In genomic region chr2:43192039-43192438, GRCh38 we compare ENCODE assay signal across 11 cellular contexts. TPM values are rescaled to one million over a fixed set of nuclear protein-coding genes. Genes with fewer than 3 reads are reported as not detected.
DNase-seq lines count a peak whose midpoint lies in the region; ATAC-seq, FAIRE-seq and TF ChIP-seq lines count a peak whose summit lies in the region.
"Had no signal": no experiment of that assay in that cellular context is flagged by ENCODE, and none has a peak within 500 bp of the region (broad histone marks: within the 10 kb centered on the region; RNA-seq: fewer than 3 reads in every experiment).

No MANE protein-coding gene starts in this region.

- no peaks in the 10 kb centered on the region for H3K9me3 Mint-ChIP-seq in activated CD4-positive, alpha-beta T cell treated with anti-CD3 and anti-CD28 coated beads for 36 hours (ENCODE audit: low read depth)
- H3K9me3 Mint-ChIP-seq in nephron progenitor cell, result no peaks in the 10 kb centered on the region

- peak; percentile 71 for DNase-seq in activated CD4-positive, alpha-beta T cell treated with anti-CD3 and anti-CD28 coated beads for 36 hours
- no peak for DNase-seq in activated CD4-positive, alpha-beta T cell treated with anti-CD3 and anti-CD28 coated beads for 4 hours
- peak; percentile 21 for DNase-seq in LHCN-M2 (ENCODE audit: low read depth)
- no peak for DNase-seq in GM12878 (ENCODE audit: low read depth, low spot score)
- no peak for DNase-seq in nephron progenitor cell
- DNase-seq in middle frontal gyrus (ENCODE audit: extremely low spot score, low spot score), result no peak
- DNase-seq in HuH-7 (ENCODE audit: low spot score), result no peak
- DNase-seq: esophagus squamous epithelium, MG63, upper lobe of left lung had no signal

- TF ChIP-seq POLR2A in GM12878 (IDR thresholded peaks at IDR 0.05; ENCODE audit: low read depth, low read length), result no peak

- H3K4me1 ChIP-seq in GM12878 (ENCODE audit: control insufficient read depth, insufficient read depth, low read length), result peaks cover 17% of the 10 kb centered on the region

- TF ChIP-seq RAD21 in GM12878 (IDR thresholded peaks at IDR 0.05; ENCODE audit: insufficient read depth, low read depth, low read length), result peak; percentile 29

- no peak overlapping the region for H3K4me3 ChIP-seq in GM12878
- H3K4me3 ChIP-seq: esophagus squamous epithelium, MG63, upper lobe of left lung had no signal

- H3K27me3 ChIP-seq in GM12878 (replicated peaks in 1 of 2; ENCODE audit: control insufficient read depth in 2 of 2, insufficient read depth in 2 of 2, low read length in 1 of 2), result no peaks in the 10 kb centered on the region
- H3K27me3 ChIP-seq: esophagus squamous epithelium, MG63, upper lobe of left lung had no signal

- no peaks in the 10 kb centered on the region for H3K79me2 ChIP-seq in GM12878 (ENCODE audit: control insufficient read depth, insufficient read depth, low read length)

- H3K27ac Mint-ChIP-seq in activated CD4-positive, alpha-beta T cell treated with anti-CD3 and anti-CD28 coated beads for 36 hours, result peak overlapping the region; percentile 7
- peak overlapping the region; percentile 61 for H3K27ac Mint-ChIP-seq in nephron progenitor cell

- no peak overlapping the region for H3K4me2 ChIP-seq in GM12878 (ENCODE audit: control insufficient read depth, insufficient read depth)

- no TSS peak for BruUV-seq in GM12878 (replicated peaks; lab: Mats Ljungman, UMichigan)

- WGBS in GM12878 (ENCODE audit: insufficient coverage, insufficient replicate concordance, low lambda C conversion rate, missing lambda C conversion rate), result 28% methylated on average over 2 of the region's 2 CpGs

- H3K4me1 Mint-ChIP-seq in activated CD4-positive, alpha-beta T cell treated with anti-CD3 and anti-CD28 coated beads for 36 hours, result peaks cover 64% of the 10 kb centered on the region
- peaks cover 64% of the 10 kb centered on the region for H3K4me1 Mint-ChIP-seq in nephron progenitor cell

- POLR2A ChIA-PET in activated CD4-positive, alpha-beta T cell treated with anti-CD3 and anti-CD28 coated beads for 36 hours (lab: Charles Lee), result interaction anchor here (0.6 kb wide), 1 partner anchor 41 kb away, joined by 6 read pairs; no protein-coding TSS in a partner anchor
- POLR2A ChIA-PET in GM12878 (lab: Charles Lee), result interaction anchor here (2.6 to 4.3 kb wide), 2 partner anchors 17 to 32 kb away, joined by 17 to 23 read pairs; no protein-coding TSS in a partner anchor

- peaks cover 3% of the 10 kb centered on the region for H3K36me3 Mint-ChIP-seq in activated CD4-positive, alpha-beta T cell treated with anti-CD3 and anti-CD28 coated beads for 36 hours (ENCODE audit: low read depth)
- no peaks in the 10 kb centered on the region for H3K36me3 Mint-ChIP-seq in nephron progenitor cell (ENCODE audit: low read depth)

- in situ Hi-C loops in GM12878 (cut with MboI), result no loop called here

- H3K27me3 Mint-ChIP-seq in activated CD4-positive, alpha-beta T cell treated with anti-CD3 and anti-CD28 coated beads for 36 hours, result no peaks in the 10 kb centered on the region
- peaks cover 8% of the 10 kb centered on the region for H3K27me3 Mint-ChIP-seq in nephron progenitor cell (ENCODE audit: low read depth, poor library complexity)

- H3K9me3 ChIP-seq in GM12878 (replicated peaks; ENCODE audit: control insufficient read depth, insufficient read depth, low read length), result no peaks in the 10 kb centered on the region
- H3K9me3 ChIP-seq: esophagus squamous epithelium, MG63, upper lobe of left lung had no signal

- TF ChIP-seq EP300 in GM12878 (IDR thresholded peaks at IDR 0.05; ENCODE audit: borderline replicate concordance in 1 of 2, control insufficient read depth in 1 of 2, low read depth in 2 of 2, low read length in 2 of 2), result no peak

- no peak overlapping the region for H3K4me3 Mint-ChIP-seq in activated CD4-positive, alpha-beta T cell treated with anti-CD3 and anti-CD28 coated beads for 36 hours
- no peak overlapping the region for H3K4me3 Mint-ChIP-seq in nephron progenitor cell

- RAD21 ChIA-PET in GM12878 (lab: Charles Lee; ENCODE audit: unreplicated experiment), result interaction anchor here (0.9 to 3.9 kb wide), 8 partner anchors 12 to 292 kb away, joined by 3 to 41 read pairs (median 3); no protein-coding TSS in a partner anchor

- no peaks in the 10 kb centered on the region for H3K36me3 ChIP-seq in GM12878 (ENCODE audit: control insufficient read depth in 2 of 2, insufficient read depth in 2 of 2, low read length in 1 of 2)
- H3K36me3 ChIP-seq: esophagus squamous epithelium, MG63, upper lobe of left lung had no signal

- SMC1A ChIA-PET in GM12878 (lab: Charles Lee; ENCODE audit: uncharacterized antibody, unreplicated experiment), result interaction anchor here (1.1 to 4.9 kb wide), 9 partner anchors 11 to 233 kb away, joined by 3 to 57 read pairs (median 5); no protein-coding TSS in a partner anchor

- H4K20me1 ChIP-seq in GM12878 (ENCODE audit: control insufficient read depth, insufficient read depth), result no peaks in the 10 kb centered on the region

- H3K27ac ChIP-seq in GM12878 (ENCODE audit: control insufficient read depth, insufficient read depth), result no peak overlapping the region
- H3K27ac ChIP-seq: esophagus squamous epithelium had no signal

- CTCF ChIA-PET in activated CD4-positive, alpha-beta T cell treated with anti-CD3 and anti-CD28 coated beads for 36 hours (lab: Charles Lee), result interaction anchor here (0.6 to 6.6 kb wide), 11 partner anchors 12 to 95 kb away, joined by 3 to 62 read pairs (median 7); no protein-coding TSS in a partner anchor
- CTCF ChIA-PET in GM12878 (lab: Yijun Ruan, JAX), result interaction anchor here (0.7 to 4.2 kb wide), 10 partner anchors 12 to 290 kb away, joined by 3 to 26 read pairs (median 5); no protein-coding TSS in a partner anchor

- peak in 2 of 3 experiments; percentile 25 to 29; a peak in 2 of 6 replicates for TF ChIP-seq CTCF in GM12878 (IDR thresholded peaks at IDR 0.05 in 2 of 3, conservative IDR thresholded peaks at IDR 0.05 in 1 of 3; ENCODE audit: control insufficient read depth in 2 of 3, extremely low read depth in 1 of 3, insufficient read depth in 1 of 3, low read depth in 3 of 3, low read length in 3 of 3)
- TF ChIP-seq CTCF in nephron progenitor cell (IDR thresholded peaks at IDR 0.05), result no peak

- no peak overlapping the region for H3K9ac ChIP-seq in GM12878 (ENCODE audit: control insufficient read depth, insufficient read depth, low read length)

- intact Hi-C loops in activated CD4-positive, alpha-beta T cell treated with anti-CD3 and anti-CD28 coated beads for 36 hours (cut with DNase I, micrococcal nuclease), result no loop called here
- intact Hi-C loops in GM12878 (cut with micrococcal nuclease; ENCODE audit: unreplicated experiment), result no loop called here

- FAIRE-seq in GM12878 (lab: Jason Lieb, UNC), result no peak

- ATAC-seq in activated CD4-positive, alpha-beta T cell treated with anti-CD3 and anti-CD28 coated beads for 36 hours, result no peak
- no peak for ATAC-seq in GM12878
- no peak for ATAC-seq in GM21515 (IDR thresholded peaks at IDR 0.05; ENCODE audit: unreplicated experiment)

- no peak overlapping the region for H2AFZ ChIP-seq in GM12878 (ENCODE audit: control insufficient read depth, low read depth, low read length)

TF ChIP-seq in GM12878, 131 proteins besides CTCF, POLR2A, EP300 and RAD21:
- no peak for TF ChIP-seq POLR2AphosphoS5 (IDR thresholded peaks at IDR 0.05; ENCODE audit: low read length)
- peak; percentile 40; the same call in 1 of the 2 replicates for TF ChIP-seq SMARCA5 (IDR thresholded peaks at IDR 0.05)
- TF ChIP-seq TBL1XR1 (IDR thresholded peaks at IDR 0.05; ENCODE audit: low read depth, low read length), result no peak
- 0 out of 2 replicates have a peak, but pooled peaks have one; percentile 52 for TF ChIP-seq NFXL1 (IDR thresholded peaks at IDR 0.05; ENCODE audit: borderline replicate concordance)
TF ChIP-seq in GM12878: peak in this region for 2.

RNA-seq across cellular contexts. Expression of gene ZFP36L2, which starts 34.4 kb away (rescaled TPM):
- total RNA-seq in activated CD4-positive, alpha-beta T cell treated with anti-CD3 and anti-CD28 coated beads for 36 hours, result 10 to 100 TPM; 74.4 to 77.7 TPM
- total RNA-seq in LHCN-M2 (2014; rRNA removed) (8.3 and 9.4 TPM in 2 replicates), GM12878 (2014; rRNA removed) (3.9 and 4.9 TPM in 2 replicates), GM12878 (2014; rRNA removed; fragmentation: Illumina TruSeq; extraction: Trizol) (4.0 and 4.3 TPM in 2 replicates), GM12878 (2021) (58.0 and 64.9 TPM in 2 replicates)
- 8.4 TPM for polyA plus RNA-seq in LHCN-M2 (2012)
- total RNA-seq in GM12878 (2013; cell fraction: nucleolus; rRNA removed), result 8.2 and 9.1 TPM in 2 replicates
- polyA plus RNA-seq in GM12878 (2011; ENCODE audit: low read depth), result 14.3 TPM
- polyA plus RNA-seq in GM12878 (2011; rRNA removed) (12.8 and 16.0 TPM in 2 replicates), GM12878 (2014; fragmentation: Illumina TruSeq; extraction: Trizol) (17.4 and 22.0 TPM in 2 replicates), GM12878 (2014; fragmentation: Nextera tagmentation; extraction: Ambion mirVana) (10 to 100 TPM; 25.5 to 43.3 TPM), GM12878 (2014; rRNA removed) (21.7 and 28.8 TPM in 2 replicates), GM12878 (2016; fragmentation: Nextera tagmentation; extraction: Ambion mirVana) (10 to 100 TPM in 1 of 2 experiments, 1 to 10 TPM in 1; 8.8 to 54.6 TPM)
- polyA plus RNA-seq in GM12878 (2011; cell fraction: cytosol; rRNA removed), result 7.2 TPM in 2 replicates
- polyA plus RNA-seq in GM12878 (2011; cell fraction: nucleus; rRNA removed), result 16.1 and 27.5 TPM in 2 replicates
- 30.3 and 31.6 TPM in 2 replicates for polyA plus RNA-seq in GM12878 (2012)
- 4.1 and 5.2 TPM in 2 replicates for polyA minus RNA-seq in GM12878 (2011; rRNA and poly(A)+ RNA removed)
- 21.9 and 27.0 TPM in 2 replicates for polyA minus RNA-seq in GM12878 (2011; cell fraction: cytosol; rRNA and poly(A)+ RNA removed)
- polyA minus RNA-seq in GM12878 (2011; cell fraction: nucleus; rRNA and poly(A)+ RNA removed), result 9.4 and 21.8 TPM in 2 replicates

Comparison
In these comparisons a context has a peak if more than half of its experiments do, and no peak if none do; other contexts are left out.
1. DNase-seq: peak in activated CD4-positive, alpha-beta T cell treated with anti-CD3 and anti-CD28 coated beads for 36 hours (single experiment) and LHCN-M2 (single experiment); none in activated CD4-positive, alpha-beta T cell treated with anti-CD3 and anti-CD28 coated beads for 4 hours (0 of 2), GM12878 (single experiment), nephron progenitor cell (single experiment), middle frontal gyrus (single experiment) and HuH-7 (single experiment).